Comparison of ENCODE assay signal across 9 cellular contexts in the genomic region with DNA sequence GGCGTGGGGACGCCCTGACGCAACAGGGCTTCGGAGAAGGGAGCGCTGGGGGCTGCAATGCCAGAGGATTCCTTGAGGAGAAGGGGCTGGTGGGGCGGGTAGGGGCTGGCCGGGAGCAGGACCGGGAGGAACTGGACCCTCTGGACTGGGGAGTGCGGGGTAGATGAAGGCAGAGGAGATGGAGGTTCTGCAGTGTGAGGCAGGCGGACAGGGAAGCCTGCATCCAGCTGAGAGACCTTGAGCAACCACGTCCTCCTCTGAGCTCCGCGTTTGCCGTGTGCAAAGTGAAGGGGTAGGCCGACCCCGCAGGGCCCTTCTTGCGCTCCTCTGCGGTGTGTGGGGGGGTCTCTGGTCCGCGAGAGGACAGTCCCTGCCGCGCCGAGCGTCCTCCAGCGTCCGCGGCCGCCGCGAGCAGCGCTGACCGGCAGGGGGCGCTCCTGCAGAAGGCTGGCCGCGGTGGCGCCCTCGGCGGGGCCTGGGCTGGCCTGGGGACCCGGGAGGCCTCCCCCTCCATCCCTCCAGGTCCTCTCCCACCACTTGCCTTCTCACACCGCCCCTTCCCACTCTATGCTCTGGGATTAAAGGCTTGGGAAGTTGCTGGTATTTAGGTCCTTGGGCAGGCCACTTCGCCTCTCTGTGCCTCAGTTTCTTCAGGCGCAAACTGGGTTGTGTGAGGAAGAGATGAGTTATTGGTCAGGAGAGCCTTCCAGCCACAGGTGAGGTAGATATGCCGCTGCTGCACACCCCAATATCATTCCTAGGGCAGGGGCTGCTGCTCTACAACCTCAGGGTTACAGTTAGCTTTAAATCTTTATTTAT. TPM values are rescaled to one million over a fixed set of nuclear protein-coding genes. Genes with fewer than 3 reads are reported as not detected.
DNase-seq lines count a peak whose midpoint lies in the region; ATAC-seq and TF ChIP-seq lines count a peak whose summit lies in the region.
"Had no signal": no experiment of that assay in that cellular context is flagged by ENCODE, and none has a peak within 500 bp of the region (broad histone marks: within the 10 kb centered on the region; RNA-seq: fewer than 3 reads in every experiment).

No MANE protein-coding gene starts in this region.

- no peak overlapping the region for H3K4me3 ChIP-seq in upper lobe of left lung

- no peak for TF ChIP-seq POLR2A in upper lobe of left lung (IDR thresholded peaks at IDR 0.05)

- TF ChIP-seq EP300 in upper lobe of left lung (IDR thresholded peaks at IDR 0.05) = no peak

- H3K9me3 Mint-ChIP-seq in activated T-helper 17 cell treated with anti-CD3 and anti-CD28 coated beads, Interleukin-2, amount 50 U/mL, for 72 hours = peaks cover 5% of the 10 kb centered on the region
- H3K9me3 Mint-ChIP-seq in activated CD4-positive, alpha-beta memory T cell treated with anti-CD3 and anti-CD28 coated beads, Interleukin-2, amount 10 ng/mL, durations not matched to agents 7 days and 5 days = peaks cover 11% of the 10 kb centered on the region

- TF ChIP-seq CTCF in upper lobe of left lung (IDR thresholded peaks at IDR 0.05) = peak; percentile 70 to 83 (median 78)

- DNase-seq in activated CD4-positive, alpha-beta T cell treated with anti-CD3 and anti-CD28 coated beads, Interleukin-2, amount 50 U/mL, for 1 hour = peak; percentile 19
- DNase-seq in activated CD4-positive, alpha-beta T cell treated with anti-CD3 and anti-CD28 coated beads, Interleukin-2, amount 50 U/mL, for 4 hours = no peak
- DNase-seq in iPS-NIHi11 (ENCODE audit: low spot score) (peak; percentile 95), upper lobe of left lung (peak in 1 of 2 donors; percentile 89), SIG-M5 (lab: John Stamatoyannopoulos, UW) (no peak)
- DNase-seq in activated CD4-positive, alpha-beta memory T cell treated with anti-CD3 and anti-CD28 coated beads, Interleukin-2, amount 10 ng/mL, durations not matched to agents 7 days and 5 days = no peak

- peak; percentile 47 for ATAC-seq in activated T-helper 17 cell treated with anti-CD3 and anti-CD28 coated beads, Interleukin-2, amount 50 U/mL, for 72 hours (replicated peaks)
- ATAC-seq in upper lobe of left lung (ENCODE audit: low FRiP score in 2 of 2) = peak in 1 of 2 donors; percentile 86
- ATAC-seq in HG02981 (IDR thresholded peaks at IDR 0.05; ENCODE audit: unreplicated experiment) = no peak

- H3K4me3 Mint-ChIP-seq in activated T-helper 17 cell treated with anti-CD3 and anti-CD28 coated beads, Interleukin-2, amount 50 U/mL, for 72 hours = no peak overlapping the region
- H3K4me3 Mint-ChIP-seq in activated CD4-positive, alpha-beta memory T cell treated with anti-CD3 and anti-CD28 coated beads, Interleukin-2, amount 10 ng/mL, durations not matched to agents 7 days and 5 days = no peak overlapping the region

- peaks cover 4 to 8% (median 6%) of the 10 kb centered on the region in 4 donors for H3K9me3 ChIP-seq in upper lobe of left lung

- H3K36me3 ChIP-seq in upper lobe of left lung = no peaks in the 10 kb centered on the region

- WGBS in upper lobe of left lung, 2 donors = 15 to 45% methylated on average over 13 to 43 of the region's 43 CpGs

- peaks cover 0 to 11% (median 5%) of the 10 kb centered on the region in 4 donors for H3K27me3 ChIP-seq in upper lobe of left lung

- peaks cover 3 to 7% (median 5%) of the 10 kb centered on the region in 4 donors for H3K4me1 ChIP-seq in upper lobe of left lung

- no peak overlapping the region for H3K27ac ChIP-seq in upper lobe of left lung

- peaks cover 22% of the 10 kb centered on the region for H3K27me3 Mint-ChIP-seq in activated T-helper 17 cell treated with anti-CD3 and anti-CD28 coated beads, Interleukin-2, amount 50 U/mL, for 72 hours
- H3K27me3 Mint-ChIP-seq in activated CD4-positive, alpha-beta memory T cell treated with anti-CD3 and anti-CD28 coated beads, Interleukin-2, amount 10 ng/mL, durations not matched to agents 7 days and 5 days = peaks cover 38% of the 10 kb centered on the region

- POLR2A ChIA-PET in activated CD4-positive, alpha-beta memory T cell treated with anti-CD3 and anti-CD28 coated beads, Interleukin-2, amount 10 ng/mL, durations not matched to agents 7 days and 5 days (lab: Charles Lee) = no interaction called here

- no peaks in the 10 kb centered on the region for H3K36me3 Mint-ChIP-seq in activated T-helper 17 cell treated with anti-CD3 and anti-CD28 coated beads, Interleukin-2, amount 50 U/mL, for 72 hours (ENCODE audit: low read depth)
- peaks cover 8% of the 10 kb centered on the region for H3K36me3 Mint-ChIP-seq in activated CD4-positive, alpha-beta memory T cell treated with anti-CD3 and anti-CD28 coated beads, Interleukin-2, amount 10 ng/mL, durations not matched to agents 7 days and 5 days (ENCODE audit: low read depth)

- H3K4me1 Mint-ChIP-seq in activated T-helper 17 cell treated with anti-CD3 and anti-CD28 coated beads, Interleukin-2, amount 50 U/mL, for 72 hours = no peaks in the 10 kb centered on the region
- peaks cover 3% of the 10 kb centered on the region for H3K4me1 Mint-ChIP-seq in activated CD4-positive, alpha-beta memory T cell treated with anti-CD3 and anti-CD28 coated beads, Interleukin-2, amount 10 ng/mL, durations not matched to agents 7 days and 5 days

- CTCF ChIA-PET in activated CD4-positive, alpha-beta memory T cell treated with anti-CD3 and anti-CD28 coated beads, Interleukin-2, amount 10 ng/mL, durations not matched to agents 7 days and 5 days (lab: Charles Lee) = interaction anchor here (0.9 to 2.0 kb wide), 8 partner anchors 8 to 160 kb away, joined by 3 to 6 read pairs (median 4); no protein-coding TSS in a partner anchor

- no peak overlapping the region for H3K27ac Mint-ChIP-seq in activated T-helper 17 cell treated with anti-CD3 and anti-CD28 coated beads, Interleukin-2, amount 50 U/mL, for 72 hours
- no peak overlapping the region for H3K27ac Mint-ChIP-seq in activated CD4-positive, alpha-beta memory T cell treated with anti-CD3 and anti-CD28 coated beads, Interleukin-2, amount 10 ng/mL, durations not matched to agents 7 days and 5 days

RNA-seq across cellular contexts. Expression of a gene that starts 9.6 kb away (rescaled TPM):
- not detected for total RNA-seq in activated T-helper 17 cell treated with anti-CD3 and anti-CD28 coated beads, Interleukin-2, amount 50 U/mL, for 72 hours
- total RNA-seq in upper lobe of left lung = 1 to 10 TPM in 2 of 6 donors, under 1 TPM in 1, not detected in 3; 0.26 to 8.3 (median 1.8) TPM
- total RNA-seq in activated CD4-positive, alpha-beta memory T cell treated with anti-CD3 and anti-CD28 coated beads, Interleukin-2, amount 10 ng/mL, durations not matched to agents 7 days and 5 days = not detected
- total RNA-seq: myocyte had no signal

RNA-seq across cellular contexts. Expression of a gene that starts 23.3 kb away (rescaled TPM):
- under 1 TPM in 1 of 2 donors, not detected in 1; 0.13 TPM for total RNA-seq in activated T-helper 17 cell treated with anti-CD3 and anti-CD28 coated beads, Interleukin-2, amount 50 U/mL, for 72 hours
- 1 to 10 TPM; 1.1 to 4.6 (median 1.9) TPM for total RNA-seq in upper lobe of left lung
- total RNA-seq in activated CD4-positive, alpha-beta memory T cell treated with anti-CD3 and anti-CD28 coated beads, Interleukin-2, amount 10 ng/mL, durations not matched to agents 7 days and 5 days = not detected

Comparison
In these comparisons a context has a peak if more than half of its experiments do, and no peak if none do; other contexts are left out.
1. DNase-seq: peak in activated CD4-positive, alpha-beta T cell treated with anti-CD3 and anti-CD28 coated beads, Interleukin-2, amount 50 U/mL, for 1 hour (single experiment) and iPS-NIHi11 (single experiment); none in activated CD4-positive, alpha-beta T cell treated with anti-CD3 and anti-CD28 coated beads, Interleukin-2, amount 50 U/mL, for 4 hours (0 of 2), activated CD4-positive, alpha-beta memory T cell treated with anti-CD3 and anti-CD28 coated beads, Interleukin-2, amount 10 ng/mL, durations not matched to agents 7 days and 5 days (single experiment) and SIG-M5 (single experiment).